Comparison of ENCODE assay signal across 21 cellular contexts in genomic region chr4:160159457-160159856, GRCh38.
"Had no signal": no experiment of that assay in that cellular context is flagged by ENCODE, and none has a peak within 500 bp of the region (broad histone marks: within the 10 kb centered on the region; RNA-seq: fewer than 3 reads in every experiment).

No MANE protein-coding gene starts in this region.

- H3K27me3 ChIP-seq: cardiac muscle cell, colonic mucosa, heart left ventricle, sigmoid colon, transverse colon had no signal

- H3K36me3 ChIP-seq: cardiac muscle cell, colonic mucosa, heart left ventricle, sigmoid colon, thoracic aorta, transverse colon had no signal

- H3K27me3 Mint-ChIP-seq: naive B cell; stimulated activated naive CD8-positive, alpha-beta T cell treated with anti-CD3 and anti-CD28 coated beads, Interleukin-15, Interleukin-2, amounts not matched to agents 100 ng/mL and 50 ng/mL, for 24 hours had no signal

- ATAC-seq: heart left ventricle, left lobe of liver had no signal

- H3K79me2 ChIP-seq: parathyroid adenoma had no signal

- H3K4me1 ChIP-seq: colonic mucosa, heart left ventricle, parathyroid adenoma, sigmoid colon, transverse colon had no signal

- H2AFZ ChIP-seq: parathyroid adenoma had no signal

- DNase-seq: cerebellar nuclear complex; colonic mucosa; dermis blood vessel endothelial cell; foreskin melanocyte; hippocampal formation; kidney glomerular epithelial cell; mesendoderm; naive B cell; sigmoid colon; stimulated activated CD4-positive, alpha-beta T cell treated with anti-CD3 and anti-CD28 coated beads, Interleukin-12 subunit alpha, Interleukin-12 subunit beta, amount 100 ng/mL, for 4 hours; transverse colon had no signal

- H3K27ac ChIP-seq: cardiac muscle cell, colonic mucosa, heart left ventricle, parathyroid adenoma, sigmoid colon, skin epidermis, thoracic aorta, transverse colon had no signal

- H3K27ac Mint-ChIP-seq: naive B cell; nephron; stimulated activated naive CD8-positive, alpha-beta T cell treated with anti-CD3 and anti-CD28 coated beads, Interleukin-15, Interleukin-2, amounts not matched to agents 100 ng/mL and 50 ng/mL, for 24 hours had no signal

- H3K4me3 Mint-ChIP-seq: naive B cell; nephron; stimulated activated naive CD8-positive, alpha-beta T cell treated with anti-CD3 and anti-CD28 coated beads, Interleukin-15, Interleukin-2, amounts not matched to agents 100 ng/mL and 50 ng/mL, for 24 hours had no signal

- H3K9ac ChIP-seq: parathyroid adenoma had no signal

- H3K9me3 ChIP-seq: colonic mucosa, sigmoid colon, thoracic aorta, transverse colon had no signal

- FAIRE-seq: endothelial cell of umbilical vein had no signal

- H3K4me3 ChIP-seq: cardiac muscle cell, colonic mucosa, heart left ventricle, lung, sigmoid colon, skin epidermis, thoracic aorta, transverse colon had no signal

- H3K4me1 Mint-ChIP-seq: naive B cell, nephron had no signal
